In the genomic region with DNA sequence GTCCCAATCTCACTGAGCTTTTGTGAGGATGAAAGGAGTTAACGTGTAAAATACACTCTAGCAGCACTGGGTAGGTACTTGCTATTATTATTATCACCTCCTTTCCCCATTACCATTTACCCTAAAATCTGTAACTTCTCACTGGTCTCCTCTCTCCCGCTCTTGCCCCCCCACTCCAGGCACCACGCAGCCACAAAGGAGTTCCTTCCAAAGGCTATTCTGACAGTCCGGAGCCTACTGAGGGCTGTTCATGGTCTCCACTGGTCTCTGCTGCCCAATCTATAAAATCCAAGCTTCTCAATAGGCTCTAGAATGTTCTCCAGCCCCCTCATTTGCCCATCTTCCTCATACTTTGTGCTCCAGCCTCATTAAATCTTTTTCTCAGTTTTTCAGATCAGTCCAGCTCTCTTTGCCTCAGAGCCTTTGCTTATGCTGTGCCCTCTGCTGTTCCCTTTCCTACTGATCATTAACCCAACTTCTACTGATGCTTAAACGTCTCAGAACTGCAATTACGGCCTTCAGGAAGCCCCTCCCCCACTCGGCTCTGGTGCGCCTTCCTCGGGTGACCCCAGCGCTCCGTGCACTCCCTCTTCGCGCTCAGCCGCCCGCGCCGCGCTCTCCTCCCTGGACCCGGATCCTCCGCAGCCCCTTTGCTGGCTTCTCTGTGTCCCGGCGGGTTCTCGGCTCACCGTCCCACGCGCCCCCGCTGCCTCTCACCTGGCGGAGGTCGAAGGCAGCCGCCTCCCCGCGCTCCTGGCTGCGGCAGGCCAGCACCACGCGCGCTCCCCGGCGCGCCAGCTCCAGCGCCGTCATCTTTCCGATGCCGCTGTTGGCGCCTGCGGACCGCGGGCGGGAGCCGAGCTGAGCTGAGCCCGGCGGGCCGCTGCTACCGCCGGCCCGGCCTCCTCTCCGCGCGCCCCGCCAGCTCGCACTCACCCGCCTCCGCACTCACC, we compare ENCODE assay signal across 8 cellular contexts. TPM values are rescaled to one million over a fixed set of nuclear protein-coding genes. Genes with fewer than 3 reads are reported as not detected.
DNase-seq lines count a peak whose midpoint lies in the region; ATAC-seq and TF ChIP-seq lines count a peak whose summit lies in the region.

No MANE protein-coding gene starts in this region.

- H3K4me2 ChIP-seq in KMS-11 = peak overlapping the region; percentile 89

- DNase-seq in Caco-2 = peak; percentile 76
- DNase-seq in SK-N-DZ (ENCODE audit: low spot score) = peak; percentile 70
- peak; percentile 17 for DNase-seq in amniotic epithelial cell (ENCODE audit: low read depth)
- no peak for DNase-seq in HCEC 1CT

- no peaks in the 10 kb centered on the region for H3K27me3 ChIP-seq in Caco-2 (replicated peaks; ENCODE audit: control insufficient read depth, insufficient read depth, low read length)
- H3K27me3 ChIP-seq in KMS-11 (ENCODE audit: insufficient read depth, low read depth) = no peaks in the 10 kb centered on the region
- no peaks in the 10 kb centered on the region for H3K27me3 ChIP-seq in iPS-15b (ENCODE audit: control insufficient read depth, insufficient read depth, low read length)

- BruUV-seq in Caco-2 (replicated peaks; lab: Mats Ljungman, UMichigan) = TSS peak; percentile 23

- H3K36me3 ChIP-seq in Caco-2 (ENCODE audit: control insufficient read depth, insufficient read depth, low read length) (peaks cover 2% of the 10 kb centered on the region), KMS-11 (ENCODE audit: insufficient read depth) (no peaks in the 10 kb centered on the region; the same call in 1 of the 2 replicates), iPS-15b (ENCODE audit: control insufficient read depth, insufficient read depth, low read length) (peaks cover 12% of the 10 kb centered on the region)

- H4K20me1 ChIP-seq in KMS-11 (ENCODE audit: insufficient read depth) = no peaks in the 10 kb centered on the region

- H3K4me3 ChIP-seq in Caco-2 (ENCODE audit: low read depth, low read length) (peak overlapping the region; percentile 72), KMS-11 (IDR thresholded peaks at IDR 0.05; ENCODE audit: insufficient read depth, low read depth, low read length) (no peak overlapping the region), iPS-15b (ENCODE audit: low read depth, low read length) (peak overlapping the region; percentile 74), skin epidermis (peak overlapping the region; percentile 46 to 85 (median 68))

- H3K9me3 Mint-ChIP-seq in Caco-2 (ENCODE audit: unreplicated experiment) = no peaks in the 10 kb centered on the region

- H3K4me1 Mint-ChIP-seq in Caco-2 (ENCODE audit: low read depth, unreplicated experiment) = peaks cover 24% of the 10 kb centered on the region

- intact Hi-C loops in Caco-2 (cut with micrococcal nuclease; ENCODE audit: unreplicated experiment) = loop anchor here (2.0 kb wide), 1 partner anchor 47 kb away; no protein-coding TSS in a partner anchor

- H3K27me3 Mint-ChIP-seq in Caco-2 (ENCODE audit: insufficient read depth, unreplicated experiment) = no peaks in the 10 kb centered on the region

- POLR2A ChIA-PET in Caco-2 (lab: Charles Lee) = interaction anchor here (0.8 to 0.9 kb wide), 2 partner anchors 50 to 174 kb away, joined by 3 read pairs; no protein-coding TSS in a partner anchor

- H3K9me3 ChIP-seq in Caco-2 (no peaks in the 10 kb centered on the region), iPS-15b (ENCODE audit: control insufficient read depth, insufficient read depth, low read length) (no peaks in the 10 kb centered on the region)

- peaks cover 52% of the 10 kb centered on the region for H3K36me3 Mint-ChIP-seq in Caco-2 (ENCODE audit: insufficient read depth, unreplicated experiment)

- peak overlapping the region; percentile 84 for H2AFZ ChIP-seq in KMS-11 (ENCODE audit: low read depth)

- ATAC-seq in GM21529 (IDR thresholded peaks at IDR 0.05; ENCODE audit: unreplicated experiment) = peak; percentile 19

- H3K27ac ChIP-seq in KMS-11 = peak overlapping the region; percentile 66
- peak overlapping the region in 20 of 21 experiments; percentile 57 to 92 (median 82) for H3K27ac ChIP-seq in skin epidermis

- CTCF ChIA-PET in Caco-2 (lab: Charles Lee) = interaction anchor here (0.6 to 2.2 kb wide), 8 partner anchors 11 to 175 kb away, joined by 3 to 19 read pairs (median 4); partner anchors contain the start of genes PHF12 and TLCD1

- H3K79me2 ChIP-seq in KMS-11 (ENCODE audit: insufficient read depth, low read depth) = peaks cover 12% of the 10 kb centered on the region; the same call in 1 of the 2 replicates

- TF ChIP-seq CTCF in Caco-2 (IDR thresholded peaks at IDR 0.05; ENCODE audit: insufficient read depth in 1 of 2, low read depth in 1 of 2, low read length in 1 of 2, severe bottlenecking in 1 of 2, unreplicated experiment in 1 of 2) = no peak
- TF ChIP-seq CTCF in KMS-11 (conservative IDR thresholded peaks at IDR 0.05; ENCODE audit: low read depth, low read length) = no peak

- peak overlapping the region; percentile 79 for H3K9ac ChIP-seq in KMS-11
- peak overlapping the region; percentile 65 for H3K9ac ChIP-seq in iPS-15b (ENCODE audit: low read depth, low read length)

- peak overlapping the region; percentile 76 for H3K27ac Mint-ChIP-seq in Caco-2 (ENCODE audit: unreplicated experiment)

- peak overlapping the region; percentile 81 for H3K4me3 Mint-ChIP-seq in Caco-2 (ENCODE audit: unreplicated experiment)

- H3K4me1 ChIP-seq in Caco-2 = peaks cover 14% of the 10 kb centered on the region
- peaks cover 30% of the 10 kb centered on the region for H3K4me1 ChIP-seq in KMS-11 (ENCODE audit: low read depth, poor library complexity, severe bottlenecking)
- peaks cover 11% of the 10 kb centered on the region for H3K4me1 ChIP-seq in iPS-15b (ENCODE audit: control insufficient read depth, insufficient read depth, low read length)

RNA-seq across cellular contexts. Expression of gene DHRS13, which starts 0.7 kb away (rescaled TPM):
- total RNA-seq in Caco-2 (2022) = 32.8 and 38.0 TPM in 2 replicates
- polyA plus RNA-seq in SK-N-DZ (2014; cell fraction: cytosol; rRNA removed) = 81.8 and 86.0 TPM in 2 replicates
- polyA plus RNA-seq in SK-N-DZ (2014; cell fraction: nucleus; rRNA removed) = 57.3 and 58.1 TPM in 2 replicates

RNA-seq across cellular contexts. Expression of gene FLOT2, which starts 4.6 kb away (rescaled TPM):
- total RNA-seq in Caco-2 (2022) = 182 and 189 TPM in 2 replicates
- 67.0 and 68.9 TPM in 2 replicates for polyA plus RNA-seq in SK-N-DZ (2014; cell fraction: cytosol; rRNA removed)
- 61.8 and 62.1 TPM in 2 replicates for polyA plus RNA-seq in SK-N-DZ (2014; cell fraction: nucleus; rRNA removed)

RNA-seq across cellular contexts. Expression of gene ERAL1, which starts 47.3 kb away (rescaled TPM):
- 77.4 and 85.1 TPM in 2 replicates for total RNA-seq in Caco-2 (2022)
- 65.6 and 92.8 TPM in 2 replicates for polyA plus RNA-seq in SK-N-DZ (2014; cell fraction: cytosol; rRNA removed)
- polyA plus RNA-seq in SK-N-DZ (2014; cell fraction: nucleus; rRNA removed) = 75.0 and 114 TPM in 2 replicates

RNA-seq across cellular contexts. Expression of gene PHF12, which starts 49.2 kb away (rescaled TPM):
- 49.9 and 56.5 TPM in 2 replicates for total RNA-seq in Caco-2 (2022)
- polyA plus RNA-seq in SK-N-DZ (2014; cell fraction: cytosol; rRNA removed) = 21.4 and 23.6 TPM in 2 replicates
- polyA plus RNA-seq in SK-N-DZ (2014; cell fraction: nucleus; rRNA removed) = 42.2 and 65.7 TPM in 2 replicates

RNA-seq across cellular contexts. Expression of gene FAM222B, which starts 59.6 kb away (rescaled TPM):
- 37.6 and 39.5 TPM in 2 replicates for total RNA-seq in Caco-2 (2022)
- 8.2 and 8.3 TPM in 2 replicates for polyA plus RNA-seq in SK-N-DZ (2014; cell fraction: cytosol; rRNA removed)
- polyA plus RNA-seq in SK-N-DZ (2014; cell fraction: nucleus; rRNA removed) = 2.4 and 4.1 TPM in 2 replicates
